ENCODE assay signal across 9 cellular contexts in genomic region chr9:5486988-5487387, GRCh38. TPM values are rescaled to one million over a fixed set of nuclear protein-coding genes. Genes with fewer than 3 reads are reported as not detected.
"Had no signal": no experiment of that assay in that cellular context is flagged by ENCODE, and none has a peak within 500 bp of the region (broad histone marks: within the 10 kb centered on the region; RNA-seq: fewer than 3 reads in every experiment).

No MANE protein-coding gene starts in this region.

- H3K9me3 Mint-ChIP-seq: IgD-negative memory B cell had no signal

- H3K27ac ChIP-seq: HL-60, KMS-11 had no signal

- H3K4me3 Mint-ChIP-seq: IgD-negative memory B cell had no signal

- ATAC-seq: HepG2 had no signal

- H3K9ac ChIP-seq: KMS-11 had no signal

- FAIRE-seq: HepG2, HTR-8/SVneo had no signal

- H3K27ac Mint-ChIP-seq: IgD-negative memory B cell had no signal

- DNase-seq: IMR-90, KBM-7, KG1 had no signal

- H3K4me2 ChIP-seq: KMS-11 had no signal

RNA-seq across cellular contexts. Expression of gene PDCD1LG2, which starts 23.3 kb away (rescaled TPM):
- total RNA-seq: HepG2, HT-29 had no signal
- polyA plus RNA-seq: HepG2 had no signal
